ENCODE assay signal across 9 cellular contexts in genomic region chr11:118171274-118172062, GRCh38. TPM values are rescaled to one million over a fixed set of nuclear protein-coding genes. Genes with fewer than 3 reads are reported as not detected.
DNase-seq lines count a peak whose midpoint lies in the region; ATAC-seq, FAIRE-seq and TF ChIP-seq lines count a peak whose summit lies in the region.
"Had no signal": no experiment of that assay in that cellular context is flagged by ENCODE, and none has a peak within 500 bp of the region (broad histone marks: within the 10 kb centered on the region; RNA-seq: fewer than 3 reads in every experiment).

No MANE protein-coding gene starts in this region.

- FAIRE-seq in frontal cortex (lab: Jason Lieb, UNC), result no peak
- FAIRE-seq: colon had no signal

- DNase-seq in DMS114 treated with DMSO at 0.1 percent for 48 hours (lab: John Stamatoyannopoulos, UW; ENCODE audit: unreplicated experiment) (peak; percentile 37), HuH-7 (ENCODE audit: low spot score) (peak; percentile 90), RWPE1 (ENCODE audit: low spot score) (peak; percentile 79), frontal cortex (ENCODE audit: low spot score in 2 of 2) (peak; percentile 74 to 89), nucleus accumbens (lab: John Stamatoyannopoulos, UW) (peak in 54 of 56 donors; percentile 28 to 91 (median 74)), superior temporal gyrus (ENCODE audit: extremely low spot score) (peak; percentile 96)
- DNase-seq in activated T-helper 9 cell treated with anti-CD3 and anti-CD28 coated beads, Interleukin-2, amount 50 U/mL, for 16 hours (ENCODE audit: low read depth), result peak; percentile 60

- POLR2A ChIA-PET in RWPE1 (lab: Yijun Ruan, JAX; ENCODE audit: low non-redundant PET), result interaction anchor here (0.6 kb wide), 1 partner anchor 19 kb away, joined by 3 read pairs; the partner anchor contains the start of gene SCN4B

- peak; percentile 90 for TF ChIP-seq CTCF in RWPE1 (conservative IDR thresholded peaks at IDR 0.05; ENCODE audit: low read depth)

- CTCF ChIA-PET in RWPE1 (lab: Yijun Ruan, JAX), result interaction anchor here (0.5 to 3.2 kb wide), 39 partner anchors 8 to 836 kb away, joined by 3 to 47 read pairs (median 3); partner anchors contain the start of genes SCN4B and TMPRSS4

- H3K27ac ChIP-seq in RWPE1, result no peak overlapping the region

- ATAC-seq in GM19463 (IDR thresholded peaks at IDR 0.05; ENCODE audit: unreplicated experiment), result no peak

RNA-seq across cellular contexts. Expression of gene SCN2B, which starts 5.0 kb away (rescaled TPM):
- total RNA-seq in frontal cortex, result 4.9 TPM

RNA-seq across cellular contexts. Expression of gene SCN4B, which starts 18.8 kb away (rescaled TPM):
- 5.7 TPM for total RNA-seq in frontal cortex

RNA-seq across cellular contexts. Expression of gene JAML, which starts 53.3 kb away (rescaled TPM):
- total RNA-seq in frontal cortex, result 0.82 TPM

Comparison
In these comparisons a context has a peak if more than half of its experiments do, and no peak if none do; other contexts are left out.
1. DNase-seq: peak in every context shown above with its lines; median percentile 96 in superior temporal gyrus; 90 in HuH-7; 82 in frontal cortex; 79 in RWPE1; 74 in nucleus accumbens; 60 in activated T-helper 9 cell treated with anti-CD3 and anti-CD28 coated beads, Interleukin-2, amount 50 U/mL, for 16 hours; 37 in DMS114 treated with DMSO at 0.1 percent for 48 hours.